In genomic region chr10:112793197-112793921, GRCh38 we compare ENCODE assay signal across 12 cellular contexts.
DNase-seq lines count a peak whose midpoint lies in the region; ATAC-seq and TF ChIP-seq lines count a peak whose summit lies in the region.
"Had no signal": no experiment of that assay in that cellular context is flagged by ENCODE, and none has a peak within 500 bp of the region (broad histone marks: within the 10 kb centered on the region; RNA-seq: fewer than 3 reads in every experiment).

No MANE protein-coding gene starts in this region.

- no peak for ATAC-seq in thoracic aorta (ENCODE audit: insufficient number of reproducible peaks, low FRiP score, low read depth)
- no peak for ATAC-seq in upper lobe of right lung
- ATAC-seq: stimulated activated memory B cell treated with anti-CD40 and anti-IgM and Interleukin-4, amounts not matched to agents 10 μg/mL and 1 μg/mL and 100 μg/mL, for 72 hours had no signal

- H3K27me3 ChIP-seq in WERI-Rb-1 (ENCODE audit: insufficient read depth, low read depth, severe bottlenecking) (no peaks in the 10 kb centered on the region), right atrium auricular region (no peaks in the 10 kb centered on the region), thoracic aorta (replicated peaks; ENCODE audit: insufficient read depth) (no peaks in the 10 kb centered on the region), prostate gland (replicated peaks; ENCODE audit: insufficient read depth) (no peaks in the 10 kb centered on the region), upper lobe of right lung (no peaks in the 10 kb centered on the region)
- H3K27me3 ChIP-seq: gastrocnemius medialis had no signal

- no peaks in the 10 kb centered on the region for H3K9me3 ChIP-seq in WERI-Rb-1 (ENCODE audit: severe bottlenecking)
- H3K9me3 ChIP-seq in right atrium auricular region: peaks cover 0 to 12% of the 10 kb centered on the region in 2 donors
- H3K9me3 ChIP-seq in thoracic aorta: peaks cover 6% of the 10 kb centered on the region
- no peaks in the 10 kb centered on the region for H3K9me3 ChIP-seq in prostate gland
- H3K9me3 ChIP-seq in upper lobe of right lung: no peaks in the 10 kb centered on the region
- H3K9me3 ChIP-seq: gastrocnemius medialis had no signal

- H3K27ac ChIP-seq in WERI-Rb-1: peak overlapping the region; percentile 44
- H3K27ac ChIP-seq in right atrium auricular region: peak overlapping the region in 1 of 2 donors; percentile 46
- H3K27ac ChIP-seq in thoracic aorta: peak overlapping the region; percentile 56 to 74
- no peak overlapping the region for H3K27ac ChIP-seq in prostate gland
- H3K27ac ChIP-seq in upper lobe of right lung: no peak overlapping the region
- H3K27ac ChIP-seq: gastrocnemius medialis had no signal

- DNase-seq in NCI-H748 (lab: John Stamatoyannopoulos, UW; ENCODE audit: unreplicated experiment) (peak; percentile 52), NCI-H748 treated with DMSO at 0.1 percent for 48 hours (lab: John Stamatoyannopoulos, UW) (no peak), WERI-Rb-1 (no peak), right atrium auricular region (ENCODE audit: low spot score) (peak; percentile 52), thoracic aorta (ENCODE audit: low spot score) (no peak), prostate gland (ENCODE audit: low spot score) (no peak), upper lobe of right lung (no peak), pons (ENCODE audit: low spot score) (no peak)
- DNase-seq: activated CD4-positive, alpha-beta memory T cell treated with anti-CD3 and anti-CD28 coated beads, Interleukin-2, amount 10 ng/mL, durations not matched to agents 7 days and 5 days; stimulated activated CD4-positive, alpha-beta T cell treated with anti-CD3 and anti-CD28 coated beads, Interleukin-15, amount 100 ng/mL, for 24 hours had no signal

- H3K4me3 ChIP-seq in WERI-Rb-1 (ENCODE audit: low read depth, low read length): no peak overlapping the region
- peak overlapping the region in 1 of 2 donors; percentile 11 for H3K4me3 ChIP-seq in right atrium auricular region
- peak overlapping the region; percentile 42 for H3K4me3 ChIP-seq in thoracic aorta
- no peak overlapping the region for H3K4me3 ChIP-seq in prostate gland
- H3K4me3 ChIP-seq in upper lobe of right lung: no peak overlapping the region

- peaks cover 0 to 13% of the 10 kb centered on the region in 2 donors for H3K4me1 ChIP-seq in right atrium auricular region
- peaks cover 4 to 38% of the 10 kb centered on the region in 2 donors for H3K4me1 ChIP-seq in thoracic aorta (ENCODE audit: control insufficient read depth in 1 of 2, low read depth in 2 of 2)
- H3K4me1 ChIP-seq in prostate gland (replicated peaks): peaks cover 6% of the 10 kb centered on the region
- no peaks in the 10 kb centered on the region for H3K4me1 ChIP-seq in upper lobe of right lung

- TF ChIP-seq CTCF in WERI-Rb-1 (IDR thresholded peaks at IDR 0.05; ENCODE audit: low read depth, low read length) (no peak), right atrium auricular region (IDR thresholded peaks at IDR 0.05) (no peak), thoracic aorta (IDR thresholded peaks at IDR 0.05) (no peak), prostate gland (IDR thresholded peaks at IDR 0.05) (no peak), upper lobe of right lung (IDR thresholded peaks at IDR 0.05) (no peak)

- 44% methylated on average over 8 of the region's 8 CpGs for WGBS in prostate gland

- TF ChIP-seq POLR2A in prostate gland (IDR thresholded peaks at IDR 0.05): no peak

- H3K36me3 ChIP-seq in WERI-Rb-1 (no peaks in the 10 kb centered on the region), right atrium auricular region (no peaks in the 10 kb centered on the region), thoracic aorta (no peaks in the 10 kb centered on the region), prostate gland (no peaks in the 10 kb centered on the region), upper lobe of right lung (no peaks in the 10 kb centered on the region)
- H3K36me3 ChIP-seq: gastrocnemius medialis had no signal

- intact Hi-C loops in prostate gland (cut with DNase I): no loop called here
- intact Hi-C loops in upper lobe of right lung (cut with DNase I): no loop called here

Comparison
In these comparisons a context has a peak if more than half of its experiments do, and no peak if none do; other contexts are left out.
1. DNase-seq: peak in NCI-H748 (single experiment) and right atrium auricular region (single experiment); none in NCI-H748 treated with DMSO at 0.1 percent for 48 hours (single experiment), WERI-Rb-1 (single experiment), thoracic aorta (single experiment), prostate gland (single experiment), upper lobe of right lung (single experiment) and pons (single experiment).
2. H3K27ac ChIP-seq: peak in WERI-Rb-1 (single experiment) and thoracic aorta (2 of 2); none in prostate gland (0 of 2) and upper lobe of right lung (single experiment).